1 cellular context compared by ENCODE assay signal in the genomic region with DNA sequence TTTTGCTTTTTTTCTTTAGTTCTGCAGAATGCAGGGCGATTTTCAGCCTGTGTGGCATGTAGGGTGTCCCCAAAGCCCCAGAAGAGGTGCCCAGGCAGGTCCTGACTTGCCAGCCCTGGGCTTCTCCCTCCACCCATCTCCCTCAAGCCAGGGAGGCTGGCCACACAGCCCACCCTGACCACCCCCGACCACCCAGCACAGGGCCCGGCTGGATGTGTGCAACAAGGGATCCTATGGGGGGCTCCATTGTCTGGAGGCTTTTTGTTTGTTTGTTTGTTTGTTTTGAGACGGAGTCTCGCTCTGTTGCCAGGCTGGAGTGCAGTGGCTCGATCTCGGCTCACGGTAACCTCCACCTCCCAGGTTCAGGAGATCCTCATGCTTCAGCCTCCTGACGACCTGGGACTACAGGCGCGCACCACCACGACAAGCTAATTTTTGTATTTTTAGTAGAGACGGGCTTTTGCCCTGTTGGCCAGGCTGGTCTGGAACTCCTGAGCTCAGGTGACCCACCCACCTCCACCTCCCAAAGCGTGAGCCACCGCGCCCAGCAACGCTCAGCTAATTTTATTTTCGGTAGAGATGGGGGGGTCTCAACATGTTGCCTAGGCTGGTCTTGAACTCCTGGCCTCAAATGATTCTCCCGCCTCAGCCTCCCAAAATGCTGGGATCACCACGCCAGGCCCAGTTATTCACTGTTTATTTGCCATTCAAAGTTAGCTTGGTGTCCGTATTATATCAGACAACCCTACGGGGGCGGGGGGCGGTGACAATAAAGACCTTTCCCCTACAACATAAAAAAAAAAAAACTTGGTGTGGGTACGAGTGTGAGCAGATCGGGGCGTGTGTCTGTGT.
TF ChIP-seq lines count a peak whose summit lies in the region.

No MANE protein-coding gene starts in this region.

TF ChIP-seq in H1, 55 proteins besides CTCF, POLR2A, EP300 and RAD21:
- TF ChIP-seq SIX5 (IDR thresholded peaks at IDR 0.05; ENCODE audit: low read depth, low read length) (no peak), CTBP2 (IDR thresholded peaks at IDR 0.05; ENCODE audit: borderline replicate concordance, insufficient read depth, insufficient read length, low read length) (no peak), GABPA (IDR thresholded peaks at IDR 0.05; ENCODE audit: borderline replicate concordance, insufficient read depth, low read length) (no peak), SIRT6 (IDR thresholded peaks at IDR 0.05; ENCODE audit: low read length) (no peak), ATF3 (IDR thresholded peaks at IDR 0.05; ENCODE audit: insufficient read depth, low read depth, low read length) (no peak), KDM1A (IDR thresholded peaks at IDR 0.05; ENCODE audit: borderline replicate concordance, low read length) (no peak), SRF (IDR thresholded peaks at IDR 0.05; ENCODE audit: low read depth, low read length) (no peak), SP2 (IDR thresholded peaks at IDR 0.05; ENCODE audit: low read length) (no peak), HDAC6 (IDR thresholded peaks at IDR 0.05; ENCODE audit: low read depth, low read length) (no peak), HDAC2 (IDR thresholded peaks at IDR 0.05; ENCODE audit: borderline replicate concordance in 1 of 2, low read depth in 2 of 2, low read length in 2 of 2) (no peak), CHD1 (IDR thresholded peaks at IDR 0.05; ENCODE audit: low read depth, low read length) (no peak), RXRA (IDR thresholded peaks at IDR 0.05; ENCODE audit: insufficient read depth, low read depth, low read length) (no peak), CREB1 (IDR thresholded peaks at IDR 0.05) (no peak), MAFK (IDR thresholded peaks at IDR 0.05; ENCODE audit: low read depth, low read length) (no peak)
- TF ChIP-seq, protein P1, sequence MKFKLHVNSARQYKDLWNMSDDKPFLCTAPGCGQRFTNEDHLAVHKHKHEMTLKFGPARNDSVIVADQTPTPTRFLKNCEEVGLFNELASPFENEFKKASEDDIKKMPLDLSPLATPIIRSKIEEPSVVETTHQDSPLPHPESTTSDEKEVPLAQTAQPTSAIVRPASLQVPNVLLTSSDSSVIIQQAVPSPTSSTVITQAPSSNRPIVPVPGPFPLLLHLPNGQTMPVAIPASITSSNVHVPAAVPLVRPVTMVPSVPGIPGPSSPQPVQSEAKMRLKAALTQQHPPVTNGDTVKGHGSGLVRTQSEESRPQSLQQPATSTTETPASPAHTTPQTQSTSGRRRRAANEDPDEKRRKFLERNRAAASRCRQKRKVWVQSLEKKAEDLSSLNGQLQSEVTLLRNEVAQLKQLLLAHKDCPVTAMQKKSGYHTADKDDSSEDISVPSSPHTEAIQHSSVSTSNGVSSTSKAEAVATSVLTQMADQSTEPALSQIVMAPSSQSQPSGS (IDR thresholded peaks at IDR 0.05; ENCODE audit: low read length): no peak
